ENCODE assay signal across 1 cellular context in genomic region chr9:35933525-35934067, GRCh38.
TF ChIP-seq lines count a peak whose summit lies in the region.

No MANE protein-coding gene starts in this region.

TF ChIP-seq in IMR-90, 13 proteins besides CTCF, POLR2A, EP300 and RAD21:
- TF ChIP-seq RCOR1 (IDR thresholded peaks at IDR 0.05; ENCODE audit: insufficient replicate concordance, low read length) (no peak), CEBPB (IDR thresholded peaks at IDR 0.05; ENCODE audit: low read depth, low read length) (no peak), NFE2L2 (IDR thresholded peaks at IDR 0.05; ENCODE audit: low read depth, low read length) (no peak), BHLHE40 (IDR thresholded peaks at IDR 0.05; ENCODE audit: low read depth, low read length) (no peak), MXI1 (IDR thresholded peaks at IDR 0.05; ENCODE audit: borderline replicate concordance, low read depth, low read length) (no peak), CHD1 (IDR thresholded peaks at IDR 0.05; ENCODE audit: low read depth, low read length) (no peak), SMC3 (IDR thresholded peaks at IDR 0.05; ENCODE audit: low read depth, low read length) (no peak), MAZ (IDR thresholded peaks at IDR 0.05; ENCODE audit: borderline replicate concordance, low read depth, low read length) (no peak), FOS (IDR thresholded peaks at IDR 0.05; ENCODE audit: low read depth, low read length) (no peak), USF2 (IDR thresholded peaks at IDR 0.05; ENCODE audit: low read depth, low read length) (no peak)
